9 cellular contexts compared by ENCODE assay signal in genomic region chr5:123344819-123345426, GRCh38.
DNase-seq lines count a peak whose midpoint lies in the region; ATAC-seq and TF ChIP-seq lines count a peak whose summit lies in the region.
"Had no signal": no experiment of that assay in that cellular context is flagged by ENCODE, and none has a peak within 500 bp of the region (broad histone marks: within the 10 kb centered on the region; RNA-seq: fewer than 3 reads in every experiment).

No MANE protein-coding gene starts in this region.

- peak; percentile 11 for DNase-seq in activated CD4-positive, alpha-beta T cell treated with anti-CD3 and anti-CD28 coated beads, Interleukin-2, amount 10 ng/mL, durations not matched to agents 7 days and 5 days
- no peak for DNase-seq in activated CD4-positive, alpha-beta T cell treated with anti-CD3 and anti-CD28 coated beads, Interleukin-2, amount 50 U/mL, for 4 hours
- DNase-seq in NCI-H460 (ENCODE audit: extremely low read depth, low read depth) (peak; percentile 24), coronary artery (ENCODE audit: low spot score) (no peak), middle frontal gyrus (ENCODE audit: extremely low spot score, low spot score) (peak; percentile 29), T-cell (no peak), epidermal melanocyte (ENCODE audit: insufficient read length, low spot score) (no peak)

- no peak overlapping the region for H3K27ac ChIP-seq in coronary artery

- ATAC-seq in T-cell (replicated peaks in 1 of 4) (no peak), HG02610 (IDR thresholded peaks at IDR 0.05; ENCODE audit: unreplicated experiment) (no peak)

- CTCF ChIA-PET in activated CD4-positive, alpha-beta T cell treated with anti-CD3 and anti-CD28 coated beads, Interleukin-2, amount 10 ng/mL, durations not matched to agents 7 days and 5 days (lab: Charles Lee): no interaction called here
- CTCF ChIA-PET in T-cell (lab: Charles Lee): interaction anchor here in 1 of 2 donors (0.8 kb wide), 1 partner anchor 25 kb away, joined by 3 read pairs; no protein-coding TSS in a partner anchor

- POLR2A ChIA-PET in activated CD4-positive, alpha-beta T cell treated with anti-CD3 and anti-CD28 coated beads, Interleukin-2, amount 10 ng/mL, durations not matched to agents 7 days and 5 days (lab: Charles Lee): no interaction called here
- POLR2A ChIA-PET in T-cell (lab: Charles Lee): no interaction called here

- no peaks in the 10 kb centered on the region for H3K27me3 Mint-ChIP-seq in activated CD4-positive, alpha-beta T cell treated with anti-CD3 and anti-CD28 coated beads, Interleukin-2, amount 10 ng/mL, durations not matched to agents 7 days and 5 days
- H3K27me3 Mint-ChIP-seq in T-cell: no peaks in the 10 kb centered on the region
- H3K27me3 Mint-ChIP-seq: activated naive CD4-positive, alpha-beta T cell treated with anti-CD3 and anti-CD28 coated beads, Interleukin-2, amount 50 U/mL, for 24 hours had no signal

- H3K9me3 Mint-ChIP-seq in activated CD4-positive, alpha-beta T cell treated with anti-CD3 and anti-CD28 coated beads, Interleukin-2, amount 10 ng/mL, durations not matched to agents 7 days and 5 days: no peaks in the 10 kb centered on the region
- no peaks in the 10 kb centered on the region for H3K9me3 Mint-ChIP-seq in T-cell
- H3K9me3 Mint-ChIP-seq: activated naive CD4-positive, alpha-beta T cell treated with anti-CD3 and anti-CD28 coated beads, Interleukin-2, amount 50 U/mL, for 24 hours had no signal

- peak; percentile 42 for TF ChIP-seq CTCF in coronary artery (IDR thresholded peaks at IDR 0.05)

- H3K4me3 Mint-ChIP-seq in activated CD4-positive, alpha-beta T cell treated with anti-CD3 and anti-CD28 coated beads, Interleukin-2, amount 10 ng/mL, durations not matched to agents 7 days and 5 days: no peak overlapping the region
- H3K4me3 Mint-ChIP-seq in T-cell: no peak overlapping the region
- H3K4me3 Mint-ChIP-seq: activated naive CD4-positive, alpha-beta T cell treated with anti-CD3 and anti-CD28 coated beads, Interleukin-2, amount 50 U/mL, for 24 hours had no signal

- peak overlapping the region; percentile 21 for H3K4me3 ChIP-seq in coronary artery

- no peak overlapping the region for H3K27ac Mint-ChIP-seq in activated CD4-positive, alpha-beta T cell treated with anti-CD3 and anti-CD28 coated beads, Interleukin-2, amount 10 ng/mL, durations not matched to agents 7 days and 5 days
- no peak overlapping the region for H3K27ac Mint-ChIP-seq in T-cell
- H3K27ac Mint-ChIP-seq: activated naive CD4-positive, alpha-beta T cell treated with anti-CD3 and anti-CD28 coated beads, Interleukin-2, amount 50 U/mL, for 24 hours had no signal

- no peaks in the 10 kb centered on the region for H3K4me1 Mint-ChIP-seq in activated CD4-positive, alpha-beta T cell treated with anti-CD3 and anti-CD28 coated beads, Interleukin-2, amount 10 ng/mL, durations not matched to agents 7 days and 5 days
- no peaks in the 10 kb centered on the region for H3K4me1 Mint-ChIP-seq in T-cell
- H3K4me1 Mint-ChIP-seq: activated naive CD4-positive, alpha-beta T cell treated with anti-CD3 and anti-CD28 coated beads, Interleukin-2, amount 50 U/mL, for 24 hours had no signal

- peaks cover 13% of the 10 kb centered on the region for H3K36me3 Mint-ChIP-seq in activated CD4-positive, alpha-beta T cell treated with anti-CD3 and anti-CD28 coated beads, Interleukin-2, amount 10 ng/mL, durations not matched to agents 7 days and 5 days (ENCODE audit: low read depth)
- peaks cover 38% of the 10 kb centered on the region for H3K36me3 Mint-ChIP-seq in T-cell

Comparison
In these comparisons a context has a peak if more than half of its experiments do, and no peak if none do; other contexts are left out.
1. DNase-seq: peak in activated CD4-positive, alpha-beta T cell treated with anti-CD3 and anti-CD28 coated beads, Interleukin-2, amount 10 ng/mL, durations not matched to agents 7 days and 5 days (single experiment), NCI-H460 (single experiment) and middle frontal gyrus (single experiment); none in activated CD4-positive, alpha-beta T cell treated with anti-CD3 and anti-CD28 coated beads, Interleukin-2, amount 50 U/mL, for 4 hours (0 of 2), coronary artery (single experiment), T-cell (0 of 34) and epidermal melanocyte (single experiment).